27 cellular contexts compared by ENCODE assay signal in the genomic region with DNA sequence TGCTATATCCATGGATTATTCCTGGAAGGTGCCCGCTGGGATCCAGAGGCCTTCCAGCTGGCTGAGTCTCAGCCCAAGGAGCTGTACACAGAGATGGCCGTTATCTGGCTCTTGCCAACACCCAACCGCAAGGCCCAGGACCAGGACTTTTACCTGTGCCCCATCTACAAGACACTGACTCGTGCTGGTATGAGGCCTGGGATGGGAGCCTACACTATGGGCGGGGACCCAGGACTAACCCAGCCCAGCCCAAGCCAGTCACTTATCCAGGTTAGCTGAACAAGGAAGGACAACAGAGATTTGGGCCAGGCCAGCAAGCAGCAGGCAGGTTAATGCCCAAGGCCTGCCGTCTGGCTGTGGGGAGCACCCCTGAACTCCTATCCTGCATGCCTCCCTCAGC. TPM values are rescaled to one million over a fixed set of nuclear protein-coding genes. Genes with fewer than 3 reads are reported as not detected.
DNase-seq lines count a peak whose midpoint lies in the region; ATAC-seq, FAIRE-seq and TF ChIP-seq lines count a peak whose summit lies in the region.
"Had no signal": no experiment of that assay in that cellular context is flagged by ENCODE, and none has a peak within 500 bp of the region (broad histone marks: within the 10 kb centered on the region; RNA-seq: fewer than 3 reads in every experiment).

No MANE protein-coding gene starts in this region.

- H3K18ac ChIP-seq in mesenchymal stem cell (ENCODE audit: low read depth in 1 of 2, low read length in 2 of 2): no peak overlapping the region

- H3K36me3 Mint-ChIP-seq in natural killer cell treated with Interleukin-12 subunit alpha and Interleukin-12 subunit beta and Interleukin-15 and Interleukin-18, amount 100 ng/mL, for 72 hours: no peaks in the 10 kb centered on the region

- no peak overlapping the region for H3K27ac ChIP-seq in GM12878 (ENCODE audit: control insufficient read depth, insufficient read depth)
- H3K27ac ChIP-seq in mesenchymal stem cell (ENCODE audit: low read length, poor library complexity, severe bottlenecking): no peak overlapping the region
- H3K27ac ChIP-seq: BLaER1, left lung had no signal

- no peak overlapping the region for H3K4me3 Mint-ChIP-seq in natural killer cell treated with Interleukin-12 subunit alpha and Interleukin-12 subunit beta and Interleukin-15 and Interleukin-18, amount 100 ng/mL, for 72 hours
- H3K4me3 Mint-ChIP-seq: activated CD4-positive, alpha-beta T cell treated with anti-CD3 and anti-CD28 coated beads for 36 hours; activated naive CD4-positive, alpha-beta T cell treated with anti-CD3 and anti-CD28 coated beads, Interleukin-2, amount 10 ng/mL, durations not matched to agents 7 days and 5 days; activated T-cell treated with anti-CD3 and anti-CD28 coated beads, Interleukin-2, amount 50 U/mL, for 4 hours; dendritic cell treated with granulocyte-macrophage colony-stimulating factor and Interleukin-4, amounts not matched to agents 40 ng/mL and 50 ng/mL, for 4 days had no signal

- H3K27ac Mint-ChIP-seq in natural killer cell treated with Interleukin-12 subunit alpha and Interleukin-12 subunit beta and Interleukin-15 and Interleukin-18, amount 100 ng/mL, for 72 hours: no peak overlapping the region
- H3K27ac Mint-ChIP-seq: activated CD4-positive, alpha-beta T cell treated with anti-CD3 and anti-CD28 coated beads for 36 hours; activated naive CD4-positive, alpha-beta T cell treated with anti-CD3 and anti-CD28 coated beads, Interleukin-2, amount 10 ng/mL, durations not matched to agents 7 days and 5 days; dendritic cell treated with granulocyte-macrophage colony-stimulating factor and Interleukin-4, amounts not matched to agents 40 ng/mL and 50 ng/mL, for 4 days had no signal

- H3K27me3 Mint-ChIP-seq in natural killer cell treated with Interleukin-12 subunit alpha and Interleukin-12 subunit beta and Interleukin-15 and Interleukin-18, amount 100 ng/mL, for 72 hours: no peaks in the 10 kb centered on the region
- H3K27me3 Mint-ChIP-seq: activated CD4-positive, alpha-beta T cell treated with anti-CD3 and anti-CD28 coated beads for 36 hours; activated naive CD4-positive, alpha-beta T cell treated with anti-CD3 and anti-CD28 coated beads, Interleukin-2, amount 10 ng/mL, durations not matched to agents 7 days and 5 days; dendritic cell treated with granulocyte-macrophage colony-stimulating factor and Interleukin-4, amounts not matched to agents 40 ng/mL and 50 ng/mL, for 4 days had no signal

- DNase-seq in GM12878 (ENCODE audit: low read depth, low spot score): no peak
- DNase-seq in natural killer cell treated with Interleukin-12 subunit alpha and Interleukin-12 subunit beta and Interleukin-15 and Interleukin-18, amount 100 ng/mL, for 72 hours (ENCODE audit: low spot score): peak; percentile 53
- DNase-seq in mesenchymal stem cell: no peak
- no peak for DNase-seq in GM12891 (ENCODE audit: insufficient read length, low spot score)
- DNase-seq: activated CD4-positive, alpha-beta T cell treated with anti-CD3 and anti-CD28 coated beads for 36 hours; activated CD8-positive, alpha-beta memory T cell treated with anti-CD3 and anti-CD28 coated beads for 24 hours; activated naive CD4-positive, alpha-beta T cell treated with anti-CD3 and anti-CD28 coated beads, Interleukin-2, amount 10 ng/mL, durations not matched to agents 7 days and 5 days; activated T-cell treated with anti-CD3 and anti-CD28 coated beads, Interleukin-2, amount 50 U/mL, for 4 hours; amygdala; GOT3; left lung; NCI-H1105; NCI-H2029 treated with DMSO at 0.1 percent for 48 hours; NCI-H226; NCI-H82; SIG-M5; T-helper 1 cell had no signal

- no peaks in the 10 kb centered on the region for H3K79me2 ChIP-seq in GM12878 (ENCODE audit: control insufficient read depth, insufficient read depth, low read length)

- in situ Hi-C loops in GM18951 (cut with MboI; ENCODE audit: low sequenced_read_pairs, unreplicated experiment): no loop called here
- in situ Hi-C loops in GM12878 (cut with MboI): no loop called here

- H2BK15ac ChIP-seq in mesenchymal stem cell (ENCODE audit: low read depth, poor library complexity, severe bottlenecking): no peak overlapping the region

- H3K4me3 ChIP-seq in GM12878 (no peak overlapping the region), mesenchymal stem cell (ENCODE audit: insufficient read depth in 1 of 2, low read depth in 1 of 2, low read length in 2 of 2) (no peak overlapping the region)
- H3K4me3 ChIP-seq: BLaER1, heart left ventricle, left lung had no signal

- peaks cover 7% of the 10 kb centered on the region for H3K79me1 ChIP-seq in mesenchymal stem cell (replicated peaks; ENCODE audit: low read length, poor library complexity, severe bottlenecking)

- H2BK120ac ChIP-seq in mesenchymal stem cell (ENCODE audit: low read depth, low read length): no peak overlapping the region

- H3K4me2 ChIP-seq in GM12878 (ENCODE audit: control insufficient read depth, insufficient read depth): no peak overlapping the region
- no peak overlapping the region for H3K4me2 ChIP-seq in mesenchymal stem cell (ENCODE audit: low read length, poor library complexity, severe bottlenecking)
- H3K4me2 ChIP-seq: BLaER1 had no signal

- no peak overlapping the region for H3K23ac ChIP-seq in mesenchymal stem cell (ENCODE audit: low read length in 2 of 2)

- TF ChIP-seq RAD21 in GM12878 (IDR thresholded peaks at IDR 0.05; ENCODE audit: insufficient read depth, low read depth, low read length): no peak

- H3K9ac ChIP-seq in GM12878 (ENCODE audit: control insufficient read depth, insufficient read depth, low read length): no peak overlapping the region
- H3K9ac ChIP-seq in mesenchymal stem cell (ENCODE audit: low read length): no peak overlapping the region
- H3K9ac ChIP-seq: BLaER1 had no signal

- no peak overlapping the region for H3K4ac ChIP-seq in mesenchymal stem cell (ENCODE audit: low read depth in 1 of 2, low read length in 2 of 2)

- H2AFZ ChIP-seq in GM12878 (ENCODE audit: control insufficient read depth, low read depth, low read length): no peak overlapping the region
- H2AFZ ChIP-seq in mesenchymal stem cell (ENCODE audit: low read depth, low read length): no peak overlapping the region

- RAD21 ChIA-PET in GM12878 (lab: Charles Lee; ENCODE audit: unreplicated experiment): interaction anchor here (1.0 kb wide), 1 partner anchor 396 kb away, joined by 3 read pairs; no protein-coding TSS in a partner anchor

- ATAC-seq in GM12878 (no peak), GM18909 (IDR thresholded peaks at IDR 0.05; ENCODE audit: poor library complexity, unreplicated experiment) (no peak)
- no peak for ATAC-seq in natural killer cell treated with Interleukin-12 subunit alpha and Interleukin-12 subunit beta and Interleukin-15 and Interleukin-18, amount 100 ng/mL, for 72 hours
- ATAC-seq: activated CD4-positive, alpha-beta T cell treated with anti-CD3 and anti-CD28 coated beads for 36 hours; left lung had no signal

- SMC1A ChIA-PET in GM12878 (lab: Charles Lee; ENCODE audit: uncharacterized antibody, unreplicated experiment): no interaction called here

- H3K4me1 Mint-ChIP-seq in natural killer cell treated with Interleukin-12 subunit alpha and Interleukin-12 subunit beta and Interleukin-15 and Interleukin-18, amount 100 ng/mL, for 72 hours (ENCODE audit: low read depth in 2 of 2): peaks cover 0 to 5% of the 10 kb centered on the region in 2 donors
- H3K4me1 Mint-ChIP-seq: activated CD4-positive, alpha-beta T cell treated with anti-CD3 and anti-CD28 coated beads for 36 hours; activated naive CD4-positive, alpha-beta T cell treated with anti-CD3 and anti-CD28 coated beads, Interleukin-2, amount 10 ng/mL, durations not matched to agents 7 days and 5 days had no signal

- H3K27me3 ChIP-seq in GM12878 (replicated peaks in 1 of 2; ENCODE audit: control insufficient read depth in 2 of 2, insufficient read depth in 2 of 2, low read length in 1 of 2) (no peaks in the 10 kb centered on the region), mesenchymal stem cell (ENCODE audit: control insufficient read depth in 1 of 2, insufficient read depth in 1 of 2, low read length in 2 of 2) (peaks cover 0 to 9% of the 10 kb centered on the region in 2 experiments)
- H3K27me3 ChIP-seq: BLaER1, heart left ventricle, left lung had no signal

- H3K4me1 ChIP-seq in GM12878 (ENCODE audit: control insufficient read depth, insufficient read depth, low read length): no peaks in the 10 kb centered on the region
- peaks cover 2% of the 10 kb centered on the region for H3K4me1 ChIP-seq in mesenchymal stem cell (ENCODE audit: control insufficient read depth, insufficient read depth, low read depth, low read length)
- H3K4me1 ChIP-seq: BLaER1, left lung had no signal

- no peak overlapping the region for H3K14ac ChIP-seq in mesenchymal stem cell (ENCODE audit: low read length in 2 of 2)

- H3K9me3 Mint-ChIP-seq in natural killer cell treated with Interleukin-12 subunit alpha and Interleukin-12 subunit beta and Interleukin-15 and Interleukin-18, amount 100 ng/mL, for 72 hours: no peaks in the 10 kb centered on the region
- H3K9me3 Mint-ChIP-seq: activated naive CD4-positive, alpha-beta T cell treated with anti-CD3 and anti-CD28 coated beads, Interleukin-2, amount 10 ng/mL, durations not matched to agents 7 days and 5 days; activated T-cell treated with anti-CD3 and anti-CD28 coated beads, Interleukin-2, amount 50 U/mL, for 4 hours; dendritic cell treated with granulocyte-macrophage colony-stimulating factor and Interleukin-4, amounts not matched to agents 40 ng/mL and 50 ng/mL, for 4 days had no signal

- POLR2A ChIA-PET in GM12878 (lab: Charles Lee): no interaction called here

- H4K20me1 ChIP-seq in GM12878 (ENCODE audit: control insufficient read depth, insufficient read depth): no peaks in the 10 kb centered on the region

- FAIRE-seq in GM12878 (lab: Jason Lieb, UNC): no peak
- no peak for FAIRE-seq in GM12891 (lab: Jason Lieb, UNC)
- FAIRE-seq: endothelial cell of umbilical vein, urothelium cell line had no signal

- peaks cover 5 to 14% of the 10 kb centered on the region in 2 experiments for H3K36me3 ChIP-seq in GM12878 (ENCODE audit: control insufficient read depth in 2 of 2, insufficient read depth in 2 of 2, low read length in 1 of 2)
- H3K36me3 ChIP-seq in mesenchymal stem cell (ENCODE audit: control insufficient read depth in 1 of 2, insufficient read depth in 2 of 2, low read depth in 1 of 2, low read length in 2 of 2): peaks cover 56 to 59% of the 10 kb centered on the region in 2 experiments

- WGBS in GM12878 (ENCODE audit: insufficient coverage, insufficient replicate concordance, low lambda C conversion rate, missing lambda C conversion rate): 98% methylated on average over 6 of the region's 6 CpGs
- WGBS in mesenchymal stem cell: 97% methylated on average over 6 of the region's 6 CpGs

- intact Hi-C loops in GM12878 (cut with micrococcal nuclease; ENCODE audit: unreplicated experiment): no loop called here

- no TSS peak for BruUV-seq in GM12878 (replicated peaks; lab: Mats Ljungman, UMichigan)

- no peak overlapping the region for H2BK12ac ChIP-seq in mesenchymal stem cell (ENCODE audit: low read length in 2 of 2)

- no peak overlapping the region for H2AK5ac ChIP-seq in mesenchymal stem cell (ENCODE audit: low read length, severe bottlenecking)

- TF ChIP-seq CTCF in GM12878 (IDR thresholded peaks at IDR 0.05 in 2 of 3, conservative IDR thresholded peaks at IDR 0.05 in 1 of 3; ENCODE audit: control insufficient read depth in 2 of 3, extremely low read depth in 1 of 3, insufficient read depth in 1 of 3, low read depth in 3 of 3, low read length in 3 of 3): no peak

- H3K9me3 ChIP-seq in GM12878 (replicated peaks; ENCODE audit: control insufficient read depth, insufficient read depth, low read length): no peaks in the 10 kb centered on the region
- H3K9me3 ChIP-seq in mesenchymal stem cell (ENCODE audit: control insufficient read depth, low read length): no peaks in the 10 kb centered on the region
- H3K9me3 ChIP-seq: BLaER1, heart left ventricle, left lung had no signal

- no peak overlapping the region for H4K91ac ChIP-seq in mesenchymal stem cell (ENCODE audit: low read length)

- no peak for TF ChIP-seq EP300 in GM12878 (IDR thresholded peaks at IDR 0.05; ENCODE audit: borderline replicate concordance in 1 of 2, control insufficient read depth in 1 of 2, low read depth in 2 of 2, low read length in 2 of 2)

- H2BK5ac ChIP-seq in mesenchymal stem cell (ENCODE audit: low read depth, low read length, poor library complexity, severe bottlenecking): no peak overlapping the region

- CTCF ChIA-PET in GM12878 (lab: Yijun Ruan, JAX): no interaction called here

- peak; percentile 2 for TF ChIP-seq POLR2A in GM18951 (IDR thresholded peaks at IDR 0.05; ENCODE audit: extremely low read depth, insufficient read depth, insufficient read length)
- no peak; the same call in 1 of the 2 replicates for TF ChIP-seq POLR2A in GM12878 (IDR thresholded peaks at IDR 0.05; ENCODE audit: low read depth, low read length)
- no peak for TF ChIP-seq POLR2A in GM12891 (IDR thresholded peaks at IDR 0.05; ENCODE audit: low read depth, low read length)

- H4K8ac ChIP-seq in mesenchymal stem cell (ENCODE audit: low read length): no peak overlapping the region

RNA-seq across cellular contexts. Expression of gene BAP1, which starts 10.2 kb away (rescaled TPM):
- total RNA-seq in GM12878 (2013; cell fraction: nucleolus; rRNA removed): 45.9 and 52.4 TPM in 2 replicates
- total RNA-seq in GM12878 (2014; rRNA removed) (75.0 and 84.7 TPM in 2 replicates), GM12878 (2014; rRNA removed; fragmentation: Illumina TruSeq; extraction: Trizol) (34.3 and 36.4 TPM in 2 replicates), GM12878 (2021) (81.9 and 90.4 TPM in 2 replicates)
- polyA plus RNA-seq in GM12878 (2011; ENCODE audit: low read depth): 37.8 TPM
- polyA plus RNA-seq in GM12878 (2011; rRNA removed) (49.5 and 63.7 TPM in 2 replicates), GM12878 (2014; fragmentation: Illumina TruSeq; extraction: Trizol) (16.7 and 39.2 TPM in 2 replicates), GM12878 (2014; fragmentation: Nextera tagmentation; extraction: Ambion mirVana) (10 to 100 TPM in 1 of 2 experiments, 1 to 10 TPM in 1; 4.4 to 10.3 TPM), GM12878 (2014; rRNA removed) (63.6 and 70.2 TPM in 2 replicates), GM12878 (2016; fragmentation: Nextera tagmentation; extraction: Ambion mirVana) (10 to 100 TPM; 28.4 to 29.7 TPM)
- polyA plus RNA-seq in GM12878 (2011; cell fraction: cytosol; rRNA removed): 64.7 and 74.1 TPM in 2 replicates
- polyA plus RNA-seq in GM12878 (2011; cell fraction: nucleus; rRNA removed): 281 and 297 TPM in 2 replicates
- 49.3 and 70.7 TPM in 2 replicates for polyA plus RNA-seq in GM12878 (2012)
- 50.7 and 62.3 TPM in 2 replicates for polyA minus RNA-seq in GM12878 (2011; rRNA and poly(A)+ RNA removed)
- 21.0 and 24.1 TPM in 2 replicates for polyA minus RNA-seq in GM12878 (2011; cell fraction: cytosol; rRNA and poly(A)+ RNA removed)
- 50.4 and 70.7 TPM in 2 replicates for polyA minus RNA-seq in GM12878 (2011; cell fraction: nucleus; rRNA and poly(A)+ RNA removed)
- total RNA-seq in natural killer cell treated with Interleukin-12 subunit alpha and Interleukin-12 subunit beta and Interleukin-15 and Interleukin-18, amount 100 ng/mL, for 72 hours: 100 to 1,000 TPM in 1 of 2 donors, 10 to 100 TPM in 1; 96.1 to 131 TPM
- 40.0 TPM for polyA plus RNA-seq in mesenchymal stem cell (2013, experiment 1 of 2)
- polyA plus RNA-seq in mesenchymal stem cell (2013, experiment 2 of 2): 38.7 TPM
- 48.2 TPM for polyA plus RNA-seq in GM12891 (2012; ENCODE audit: low read depth, missing spikeins)

RNA-seq across cellular contexts. Expression of gene PHF7, which starts 10.9 kb away (rescaled TPM):
- 10.5 and 11.4 TPM in 2 replicates for total RNA-seq in GM12878 (2013; cell fraction: nucleolus; rRNA removed)
- total RNA-seq in GM12878 (2014; rRNA removed) (7.7 and 7.8 TPM in 2 replicates), GM12878 (2014; rRNA removed; fragmentation: Illumina TruSeq; extraction: Trizol) (7.7 and 8.0 TPM in 2 replicates), GM12878 (2021) (7.0 and 7.6 TPM in 2 replicates)
- 2.1 TPM for polyA plus RNA-seq in GM12878 (2011; ENCODE audit: low read depth)
- polyA plus RNA-seq in GM12878 (2011; rRNA removed) (11.1 and 14.7 TPM in 2 replicates), GM12878 (2014; fragmentation: Illumina TruSeq; extraction: Trizol) (7.5 and 8.3 TPM in 2 replicates), GM12878 (2014; fragmentation: Nextera tagmentation; extraction: Ambion mirVana) (1 to 10 TPM; 1.3 to 3.4 TPM), GM12878 (2014; rRNA removed) (6.5 and 11.1 TPM in 2 replicates), GM12878 (2016; fragmentation: Nextera tagmentation; extraction: Ambion mirVana) (10 to 100 TPM in 1 of 2 experiments, 1 to 10 TPM in 1; 9.8 to 12.8 TPM)
- 6.8 and 7.5 TPM in 2 replicates for polyA plus RNA-seq in GM12878 (2011; cell fraction: cytosol; rRNA removed)
- 17.2 and 18.8 TPM in 2 replicates for polyA plus RNA-seq in GM12878 (2011; cell fraction: nucleus; rRNA removed)
- polyA plus RNA-seq in GM12878 (2012): 4.4 and 6.0 TPM in 2 replicates
- 7.3 and 9.6 TPM in 2 replicates for polyA minus RNA-seq in GM12878 (2011; rRNA and poly(A)+ RNA removed)
- 2.8 and 3.9 TPM in 2 replicates for polyA minus RNA-seq in GM12878 (2011; cell fraction: cytosol; rRNA and poly(A)+ RNA removed)
- 4.8 and 7.3 TPM in 2 replicates for polyA minus RNA-seq in GM12878 (2011; cell fraction: nucleus; rRNA and poly(A)+ RNA removed)
- 10 to 100 TPM in 1 of 2 donors, 1 to 10 TPM in 1; 3.8 to 11.8 TPM for total RNA-seq in natural killer cell treated with Interleukin-12 subunit alpha and Interleukin-12 subunit beta and Interleukin-15 and Interleukin-18, amount 100 ng/mL, for 72 hours
- polyA plus RNA-seq in mesenchymal stem cell (2013, experiment 1 of 2): 5.6 TPM
- polyA plus RNA-seq in mesenchymal stem cell (2013, experiment 2 of 2): 5.8 TPM
- polyA plus RNA-seq in GM12891 (2012; ENCODE audit: low read depth, missing spikeins): 3.9 TPM

RNA-seq across cellular contexts. Expression of gene SEMA3G, which starts 45.3 kb away (rescaled TPM):
- total RNA-seq in GM12878 (2013; cell fraction: nucleolus; rRNA removed): 0.15 TPM in 1 of 2 replicates, not detected in the other
- total RNA-seq in GM12878 (2014; rRNA removed) (0.05 TPM in 1 of 2 replicates, not detected in the other), GM12878 (2014; rRNA removed; fragmentation: Illumina TruSeq; extraction: Trizol) (not detected in 2 replicates), GM12878 (2021) (0.27 TPM in 1 of 2 replicates, not detected in the other)
- not detected for polyA plus RNA-seq in GM12878 (2011; ENCODE audit: low read depth)
- polyA plus RNA-seq in GM12878 (2011; rRNA removed) (not detected in 2 replicates), GM12878 (2014; fragmentation: Illumina TruSeq; extraction: Trizol) (0.03 TPM in 1 of 2 replicates, not detected in the other), GM12878 (2014; fragmentation: Nextera tagmentation; extraction: Ambion mirVana) (not detected), GM12878 (2014; rRNA removed) (0.04 TPM in 1 of 2 replicates, not detected in the other), GM12878 (2016; fragmentation: Nextera tagmentation; extraction: Ambion mirVana) (not detected)
- not detected in 2 replicates for polyA plus RNA-seq in GM12878 (2011; cell fraction: cytosol; rRNA removed)
- not detected in 2 replicates for polyA plus RNA-seq in GM12878 (2011; cell fraction: nucleus; rRNA removed)
- not detected in 2 replicates for polyA plus RNA-seq in GM12878 (2012)
- not detected in 2 replicates for polyA minus RNA-seq in GM12878 (2011; rRNA and poly(A)+ RNA removed)
- polyA minus RNA-seq in GM12878 (2011; cell fraction: cytosol; rRNA and poly(A)+ RNA removed): not detected in 2 replicates
- not detected in 2 replicates for polyA minus RNA-seq in GM12878 (2011; cell fraction: nucleus; rRNA and poly(A)+ RNA removed)
- under 1 TPM in 1 of 2 donors, not detected in 1; 0.08 TPM for total RNA-seq in natural killer cell treated with Interleukin-12 subunit alpha and Interleukin-12 subunit beta and Interleukin-15 and Interleukin-18, amount 100 ng/mL, for 72 hours
- polyA plus RNA-seq in mesenchymal stem cell (2013, experiment 1 of 2): 0.08 TPM
- polyA plus RNA-seq in mesenchymal stem cell (2013, experiment 2 of 2): 0.05 TPM
- 0.03 TPM for polyA plus RNA-seq in GM12891 (2012; ENCODE audit: low read depth, missing spikeins)
- total RNA-seq: activated CD4-positive, alpha-beta T cell treated with anti-CD3 and anti-CD28 coated beads for 36 hours; OCI-LY7 had no signal
- polyA plus RNA-seq: neural cell had no signal

RNA-seq across cellular contexts. Expression of gene TNNC1, which starts 54.2 kb away (rescaled TPM):
- total RNA-seq in GM12878 (2013; cell fraction: nucleolus; rRNA removed): not detected in 2 replicates
- total RNA-seq in GM12878 (2014; rRNA removed) (0.60 and 0.96 TPM in 2 replicates), GM12878 (2014; rRNA removed; fragmentation: Illumina TruSeq; extraction: Trizol) (0.46 TPM in 1 of 2 replicates, not detected in the other), GM12878 (2021) (0.41 TPM in 1 of 2 replicates, not detected in the other)
- polyA plus RNA-seq in GM12878 (2011; ENCODE audit: low read depth): not detected
- polyA plus RNA-seq in GM12878 (2011; rRNA removed) (1.3 and 1.8 TPM in 2 replicates), GM12878 (2014; fragmentation: Illumina TruSeq; extraction: Trizol) (0.35 and 0.46 TPM in 2 replicates), GM12878 (2014; fragmentation: Nextera tagmentation; extraction: Ambion mirVana) (under 1 TPM in 1 of 2 experiments, not detected in 1; 0.13 TPM), GM12878 (2014; rRNA removed) (0.77 and 0.85 TPM in 2 replicates), GM12878 (2016; fragmentation: Nextera tagmentation; extraction: Ambion mirVana) (under 1 TPM; 0.40 to 0.66 TPM)
- 1.1 and 1.4 TPM in 2 replicates for polyA plus RNA-seq in GM12878 (2011; cell fraction: cytosol; rRNA removed)
- polyA plus RNA-seq in GM12878 (2011; cell fraction: nucleus; rRNA removed): 4.0 and 5.2 TPM in 2 replicates
- polyA plus RNA-seq in GM12878 (2012): 2.0 and 2.3 TPM in 2 replicates
- 0.46 and 0.59 TPM in 2 replicates for polyA minus RNA-seq in GM12878 (2011; rRNA and poly(A)+ RNA removed)
- polyA minus RNA-seq in GM12878 (2011; cell fraction: cytosol; rRNA and poly(A)+ RNA removed): not detected in 2 replicates
- polyA minus RNA-seq in GM12878 (2011; cell fraction: nucleus; rRNA and poly(A)+ RNA removed): 3.3 TPM in 1 of 2 replicates, not detected in the other
- not detected for total RNA-seq in natural killer cell treated with Interleukin-12 subunit alpha and Interleukin-12 subunit beta and Interleukin-15 and Interleukin-18, amount 100 ng/mL, for 72 hours
- polyA plus RNA-seq in mesenchymal stem cell (2013, experiment 1 of 2): 0.86 TPM
- polyA plus RNA-seq in mesenchymal stem cell (2013, experiment 2 of 2): 0.79 TPM
- 1.3 TPM for polyA plus RNA-seq in GM12891 (2012; ENCODE audit: low read depth, missing spikeins)
- total RNA-seq: Daoy, endothelial cell of umbilical vein had no signal

RNA-seq across cellular contexts. Expression of gene NISCH, which starts 55.8 kb away (rescaled TPM):
- total RNA-seq in GM12878 (2013; cell fraction: nucleolus; rRNA removed): 170 and 189 TPM in 2 replicates
- 36.3 and 36.5 TPM in 2 replicates for total RNA-seq in GM12878 (2014; rRNA removed)
- 16.1 and 16.6 TPM in 2 replicates for total RNA-seq in GM12878 (2014; rRNA removed; fragmentation: Illumina TruSeq; extraction: Trizol)
- total RNA-seq in GM12878 (2021): 42.5 and 52.5 TPM in 2 replicates
- 16.4 TPM for polyA plus RNA-seq in GM12878 (2011; ENCODE audit: low read depth)
- polyA plus RNA-seq in GM12878 (2011; rRNA removed): 26.9 and 39.0 TPM in 2 replicates
- polyA plus RNA-seq in GM12878 (2011; cell fraction: cytosol; rRNA removed): 37.5 and 47.9 TPM in 2 replicates
- 404 and 409 TPM in 2 replicates for polyA plus RNA-seq in GM12878 (2011; cell fraction: nucleus; rRNA removed)
- polyA plus RNA-seq in GM12878 (2012): 32.7 and 32.8 TPM in 2 replicates
- polyA plus RNA-seq in GM12878 (2014; fragmentation: Illumina TruSeq; extraction: Trizol): 19.2 and 25.0 TPM in 2 replicates
- polyA plus RNA-seq in GM12878 (2014; fragmentation: Nextera tagmentation; extraction: Ambion mirVana): 1 to 10 TPM in 1 of 2 experiments, under 1 TPM in 1; 0.76 to 1.5 TPM
- 45.3 and 48.9 TPM in 2 replicates for polyA plus RNA-seq in GM12878 (2014; rRNA removed)
- polyA plus RNA-seq in GM12878 (2016; fragmentation: Nextera tagmentation; extraction: Ambion mirVana): 10 to 100 TPM; 23.7 to 24.2 TPM
- polyA minus RNA-seq in GM12878 (2011; rRNA and poly(A)+ RNA removed): 39.2 and 53.1 TPM in 2 replicates
- polyA minus RNA-seq in GM12878 (2011; cell fraction: cytosol; rRNA and poly(A)+ RNA removed): 20.0 and 23.0 TPM in 2 replicates
- 51.7 and 84.7 TPM in 2 replicates for polyA minus RNA-seq in GM12878 (2011; cell fraction: nucleus; rRNA and poly(A)+ RNA removed)
- total RNA-seq in natural killer cell treated with Interleukin-12 subunit alpha and Interleukin-12 subunit beta and Interleukin-15 and Interleukin-18, amount 100 ng/mL, for 72 hours: 100 to 1,000 TPM in 1 of 2 donors, 10 to 100 TPM in 1; 72.5 to 116 TPM
- polyA plus RNA-seq in mesenchymal stem cell (2013, experiment 1 of 2): 55.5 TPM
- 49.9 TPM for polyA plus RNA-seq in mesenchymal stem cell (2013, experiment 2 of 2)
- polyA plus RNA-seq in GM12891 (2012; ENCODE audit: low read depth, missing spikeins): 26.0 TPM
